ENCODE assay signal across 18 cellular contexts in genomic region chr1:69221492-69221990, GRCh38.
DNase-seq lines count a peak whose midpoint lies in the region; ATAC-seq and TF ChIP-seq lines count a peak whose summit lies in the region.
"Had no signal": no experiment of that assay in that cellular context is flagged by ENCODE, and none has a peak within 500 bp of the region (broad histone marks: within the 10 kb centered on the region; RNA-seq: fewer than 3 reads in every experiment).

No MANE protein-coding gene starts in this region.

- no peak overlapping the region for H3K9ac ChIP-seq in SK-N-SH

- TF ChIP-seq CTCF in SK-N-SH (IDR thresholded peaks at IDR 0.05) (no peak), VCaP (conservative IDR thresholded peaks at IDR 0.05) (peak; percentile 23), thyroid gland (IDR thresholded peaks at IDR 0.05) (no peak)

- H3K36me3 ChIP-seq in SK-N-SH (replicated peaks in 1 of 2; ENCODE audit: control insufficient read depth in 1 of 2, insufficient read depth in 2 of 2, low read length in 1 of 2) (no peaks in the 10 kb centered on the region), thyroid gland (no peaks in the 10 kb centered on the region)
- H3K36me3 ChIP-seq: neutrophil had no signal

- H3K4me3 ChIP-seq in SK-N-SH (ENCODE audit: low read depth in 2 of 2, low read length in 1 of 2) (no peak overlapping the region), thyroid gland (replicated peaks in 1 of 3) (no peak overlapping the region)

- TF ChIP-seq RAD21 in SK-N-SH (IDR thresholded peaks at IDR 0.05; ENCODE audit: low read length) = no peak

- H3F3A ChIP-seq in SK-N-SH (replicated peaks; ENCODE audit: insufficient read depth) = no peaks in the 10 kb centered on the region

- no peak for TF ChIP-seq POLR2A in thyroid gland (IDR thresholded peaks at IDR 0.05)

- WGBS in SK-N-SH (ENCODE audit: low lambda C conversion rate) = 17% methylated on average over 2 of the region's 2 CpGs
- 58 to 68% methylated on average over 2 of the region's 2 CpGs for WGBS in thyroid gland, 2 donors

- no peak for ATAC-seq in SK-N-SH treated with all-trans-retinoic acid at 6 μM for 48 hours
- ATAC-seq: sciatic nerve had no signal

- no peaks in the 10 kb centered on the region for H3K9me2 ChIP-seq in SK-N-SH

- H3K79me2 ChIP-seq in SK-N-SH (ENCODE audit: insufficient read depth) = no peaks in the 10 kb centered on the region

- intact Hi-C loops in thyroid gland (cut with DNase I) = no loop called here

- no peak overlapping the region for H2AFZ ChIP-seq in SK-N-SH (ENCODE audit: low read depth)

- no peak overlapping the region for H3K4me2 ChIP-seq in SK-N-SH

- TF ChIP-seq EP300 in SK-N-SH (IDR thresholded peaks at IDR 0.05; ENCODE audit: borderline replicate concordance in 1 of 2, low read depth in 1 of 2, low read length in 1 of 2) = no peak

- H4K20me1 ChIP-seq in SK-N-SH (ENCODE audit: insufficient read depth) = no peaks in the 10 kb centered on the region

- CTCF ChIA-PET in SK-N-SH (lab: Yijun Ruan, JAX) = no interaction called here

- H3K9me3 ChIP-seq in SK-N-SH = no peaks in the 10 kb centered on the region
- no peaks in the 10 kb centered on the region for H3K9me3 ChIP-seq in thyroid gland
- H3K9me3 ChIP-seq: Caco-2, neutrophil had no signal

- DNase-seq in SK-N-SH (peak; percentile 20), NCI-H2171 treated with DMSO at 0.1 percent for 48 hours (lab: John Stamatoyannopoulos, UW) (peak; percentile 90), thyroid gland (peak; percentile 2 to 4), T-helper 1 cell (no peak), GM19240 (ENCODE audit: insufficient read length, low spot score) (no peak)
- no peak for DNase-seq in activated naive CD4-positive, alpha-beta T cell treated with Interleukin-2 at 50 U/mL for 16 hours
- DNase-seq: activated CD4-positive, alpha-beta T cell treated with anti-CD3 and anti-CD28 coated beads, Interleukin-2, amount 50 U/mL, for 48 hours; amniotic stem cell; Caco-2; immature natural killer cell; mesenchymal stem cell; Right ventricle myocardium superior; stimulated activated CD4-positive, alpha-beta T cell treated with anti-CD3 and anti-CD28 coated beads, Interleukin-2, amount 100 ng/mL, for 48 hours; stimulated activated CD8-positive, alpha-beta memory T cell treated with anti-CD3 and anti-CD28 coated beads, Interleukin-4, amount 100 ng/mL, for 48 hours had no signal

- H3K27me3 ChIP-seq in SK-N-SH (ENCODE audit: insufficient read depth) = no peaks in the 10 kb centered on the region
- H3K27me3 ChIP-seq in thyroid gland = no peaks in the 10 kb centered on the region
- H3K27me3 ChIP-seq: neutrophil had no signal

- H3K27ac ChIP-seq in SK-N-SH (ENCODE audit: low read depth in 2 of 2, low read length in 1 of 2) (no peak overlapping the region), VCaP (no peak overlapping the region), thyroid gland (no peak overlapping the region)
- H3K27ac ChIP-seq: neutrophil had no signal

- H3K4me1 ChIP-seq in SK-N-SH (ENCODE audit: control insufficient read depth in 1 of 2, insufficient read depth in 2 of 2, low read depth in 1 of 2, low read length in 1 of 2) (no peaks in the 10 kb centered on the region), thyroid gland (no peaks in the 10 kb centered on the region)
- H3K4me1 ChIP-seq: Caco-2 had no signal

- POLR2A ChIA-PET in SK-N-SH (lab: Yijun Ruan, JAX) = no interaction called here

TF ChIP-seq in SK-N-SH, 30 proteins besides CTCF, POLR2A, EP300 and RAD21 (continues in another document):
- TF ChIP-seq GABPA (IDR thresholded peaks at IDR 0.05; ENCODE audit: low read depth) = no peak
- TF ChIP-seq NRF1 (IDR thresholded peaks at IDR 0.05; ENCODE audit: low read depth, low read length) = no peak
- no peak for TF ChIP-seq RCOR1 (IDR thresholded peaks at IDR 0.05; ENCODE audit: low read length)
- TF ChIP-seq RFX5 (IDR thresholded peaks at IDR 0.05; ENCODE audit: low read length) = no peak
- no peak for TF ChIP-seq YY1 (IDR thresholded peaks at IDR 0.05; ENCODE audit: low read depth)
- TF ChIP-seq REST (IDR thresholded peaks at IDR 0.05; ENCODE audit: low read depth, low read length) = no peak
- no peak for TF ChIP-seq GATA2 (CRISPR knock-in tag; IDR thresholded peaks at IDR 0.05)
- TF ChIP-seq CHD2 (IDR thresholded peaks at IDR 0.05; ENCODE audit: low read length, partially characterized antibody) = no peak
- TF ChIP-seq FOXM1 (IDR thresholded peaks at IDR 0.05; ENCODE audit: low read depth) = no peak
- TF ChIP-seq FOXJ3 (CRISPR knock-in tag; IDR thresholded peaks at IDR 0.05) = no peak
- no peak for TF ChIP-seq MAX (IDR thresholded peaks at IDR 0.05; ENCODE audit: low read depth)
- no peak for TF ChIP-seq JUND (IDR thresholded peaks at IDR 0.05)
- no peak for TF ChIP-seq TCF12 (IDR thresholded peaks at IDR 0.05)
- TF ChIP-seq POLR2AphosphoS5 (IDR thresholded peaks at IDR 0.05; ENCODE audit: low read depth, low read length) = no peak

TF ChIP-seq in SK-N-SH treated with all-trans-retinoic acid at 6 μM for 48 hours, 23 proteins besides CTCF, POLR2A, EP300 and RAD21:
- no peak for TF ChIP-seq CSDC2 (CRISPR knock-in tag; IDR thresholded peaks at IDR 0.05)
- no peak for TF ChIP-seq ZNF565 (CRISPR knock-in tag; conservative IDR thresholded peaks at IDR 0.05; ENCODE audit: low read depth)
- TF ChIP-seq ZC3H10 (CRISPR knock-in tag; IDR thresholded peaks at IDR 0.05) = no peak
- TF ChIP-seq PATZ1 (CRISPR knock-in tag; IDR thresholded peaks at IDR 0.05; ENCODE audit: borderline replicate concordance) = no peak
- no peak for TF ChIP-seq ARNTL (CRISPR knock-in tag; IDR thresholded peaks at IDR 0.05; ENCODE audit: borderline replicate concordance, low read depth)
- no peak for TF ChIP-seq SNAI2 (CRISPR knock-in tag; IDR thresholded peaks at IDR 0.05)
- TF ChIP-seq CSRNP3 (CRISPR knock-in tag; IDR thresholded peaks at IDR 0.05) = no peak
- TF ChIP-seq ZFP30 (CRISPR knock-in tag; IDR thresholded peaks at IDR 0.05) = no peak
- no peak for TF ChIP-seq ZFP3 (CRISPR knock-in tag; IDR thresholded peaks at IDR 0.05)
- no peak for TF ChIP-seq ESRRG (CRISPR knock-in tag; IDR thresholded peaks at IDR 0.05)
- no peak for TF ChIP-seq ZNF8 (CRISPR knock-in tag; IDR thresholded peaks at IDR 0.05)
- no peak for TF ChIP-seq TSHZ2 (CRISPR knock-in tag; IDR thresholded peaks at IDR 0.05)
- no peak for TF ChIP-seq RARB (CRISPR knock-in tag; IDR thresholded peaks at IDR 0.05)
- no peak for TF ChIP-seq PPARA (CRISPR knock-in tag; IDR thresholded peaks at IDR 0.05; ENCODE audit: borderline replicate concordance)
- TF ChIP-seq OSR1 (CRISPR knock-in tag; IDR thresholded peaks at IDR 0.05) = no peak
- no peak for TF ChIP-seq TOX (CRISPR knock-in tag; IDR thresholded peaks at IDR 0.05; ENCODE audit: borderline replicate concordance)
- no peak for TF ChIP-seq ZNF70 (CRISPR knock-in tag; IDR thresholded peaks at IDR 0.05)
TF ChIP-seq in SK-N-SH treated with all-trans-retinoic acid at 6 μM for 48 hours: peak in this region for 0.

Comparison
In these comparisons a context has a peak if more than half of its experiments do, and no peak if none do; other contexts are left out.
1. DNase-seq: peak in SK-N-SH (single experiment), NCI-H2171 treated with DMSO at 0.1 percent for 48 hours (single experiment) and thyroid gland (2 of 2); none in activated naive CD4-positive, alpha-beta T cell treated with Interleukin-2 at 50 U/mL for 16 hours (single experiment), T-helper 1 cell (0 of 5) and GM19240 (single experiment).